8 cellular contexts compared by ENCODE assay signal in genomic region chr14:103091041-103091882, GRCh38. TPM values are rescaled to one million over a fixed set of nuclear protein-coding genes. Genes with fewer than 3 reads are reported as not detected.
DNase-seq lines count a peak whose midpoint lies in the region; ATAC-seq and TF ChIP-seq lines count a peak whose summit lies in the region.

No MANE protein-coding gene starts in this region.

- peak overlapping the region; percentile 58 for H3K4me3 Mint-ChIP-seq in activated naive CD8-positive, alpha-beta T cell

- peak overlapping the region; percentile 39 for H3K4me3 ChIP-seq in GM12864 (ENCODE audit: low read depth, low read length)
- H3K4me3 ChIP-seq in SJSA1: peak overlapping the region; percentile 41
- peak overlapping the region; percentile 13 for H3K4me3 ChIP-seq in iPS-11a (ENCODE audit: low read depth, low read length)

- H3K4me1 ChIP-seq in SJSA1 (replicated peaks): peaks cover 11% of the 10 kb centered on the region

- TF ChIP-seq CTCF in GM12864 (IDR thresholded peaks at IDR 0.05; ENCODE audit: low read depth, low read length, missing control alignments): peak; percentile 58

- no peaks in the 10 kb centered on the region for H3K36me3 Mint-ChIP-seq in activated naive CD8-positive, alpha-beta T cell

- no peaks in the 10 kb centered on the region for H3K9me3 Mint-ChIP-seq in activated naive CD8-positive, alpha-beta T cell (ENCODE audit: low read depth)

- peak; percentile 49 for ATAC-seq in HG02973 (IDR thresholded peaks at IDR 0.05; ENCODE audit: unreplicated experiment)
- ATAC-seq in HG03378 (IDR thresholded peaks at IDR 0.05; ENCODE audit: unreplicated experiment): no peak

- no peak overlapping the region for H3K27ac Mint-ChIP-seq in activated naive CD8-positive, alpha-beta T cell

- H3K4me1 Mint-ChIP-seq in activated naive CD8-positive, alpha-beta T cell (ENCODE audit: low read depth): peaks cover 3% of the 10 kb centered on the region

- H3K36me3 ChIP-seq in SJSA1: no peaks in the 10 kb centered on the region

- no peaks in the 10 kb centered on the region for H3K9me3 ChIP-seq in SJSA1 (replicated peaks)

- H3K27ac ChIP-seq in SJSA1: no peak overlapping the region

- H3K27me3 Mint-ChIP-seq in activated naive CD8-positive, alpha-beta T cell: peaks cover 2% of the 10 kb centered on the region

- no peaks in the 10 kb centered on the region for H3K27me3 ChIP-seq in SJSA1 (replicated peaks)

- DNase-seq in GM12864 (ENCODE audit: low read depth) (no peak), SJSA1 (ENCODE audit: low read depth in 1 of 2, low spot score in 2 of 2) (no peak), hippocampal formation (lab: John Stamatoyannopoulos, UW) (no peak)
- DNase-seq in stimulated activated CD4-positive, alpha-beta T cell treated with anti-CD3 and anti-CD28 coated beads, Interleukin-1b, Interleukin-23, amount 100 ng/mL, for 1 hour (ENCODE audit: low read depth in 2 of 2): peak; percentile 50 to 68

RNA-seq across cellular contexts. Expression of gene EXOC3L4, which starts 3.3 kb away (rescaled TPM):
- 0.50 TPM in 1 of 2 replicates, not detected in the other for total RNA-seq in SJSA1 (2014; rRNA removed; shearing (Covaris generic))

RNA-seq across cellular contexts. Expression of gene LBHD2, which starts 7.3 kb away (rescaled TPM):
- total RNA-seq in SJSA1 (2014; rRNA removed; shearing (Covaris generic)): 0.82 TPM in 1 of 2 replicates, not detected in the other

RNA-seq across cellular contexts. Expression of gene TNFAIP2, which starts 32.0 kb away (rescaled TPM):
- 28.4 and 43.0 TPM in 2 replicates for total RNA-seq in SJSA1 (2014; rRNA removed; shearing (Covaris generic))

RNA-seq across cellular contexts. Expression of gene CDC42BPB, which starts 33.9 kb away (rescaled TPM):
- 53.4 and 56.5 TPM in 2 replicates for total RNA-seq in SJSA1 (2014; rRNA removed; shearing (Covaris generic))

Comparison
In these comparisons a context has a peak if more than half of its experiments do, and no peak if none do; other contexts are left out.
1. DNase-seq: peak in stimulated activated CD4-positive, alpha-beta T cell treated with anti-CD3 and anti-CD28 coated beads, Interleukin-1b, Interleukin-23, amount 100 ng/mL, for 1 hour (2 of 2); none in GM12864 (single experiment), SJSA1 (0 of 2) and hippocampal formation (0 of 2).
2. Peak in every context shown above with its lines, with median percentiles within 50 percentile points of each other: H3K4me3 ChIP-seq.